ENCODE assay signal across 15 cellular contexts in genomic region chr5:91129748-91130147, GRCh38.
DNase-seq lines count a peak whose midpoint lies in the region; ATAC-seq and TF ChIP-seq lines count a peak whose summit lies in the region.
"Had no signal": no experiment of that assay in that cellular context is flagged by ENCODE, and none has a peak within 500 bp of the region (broad histone marks: within the 10 kb centered on the region; RNA-seq: fewer than 3 reads in every experiment).

No MANE protein-coding gene starts in this region.

- H3K4me1 ChIP-seq in SK-N-SH (ENCODE audit: control insufficient read depth in 1 of 2, insufficient read depth in 2 of 2, low read depth in 1 of 2, low read length in 1 of 2) = peaks cover 0 to 47% of the 10 kb centered on the region in 2 experiments; a peak in 3 of 4 replicates
- peaks cover 23 to 40% of the 10 kb centered on the region in 2 donors for H3K4me1 ChIP-seq in ascending aorta
- peaks cover 16% of the 10 kb centered on the region for H3K4me1 ChIP-seq in hepatocyte (ENCODE audit: insufficient read depth)
- H3K4me1 ChIP-seq: BLaER1, Caco-2 had no signal

- no peaks in the 10 kb centered on the region for H3F3A ChIP-seq in SK-N-SH (replicated peaks; ENCODE audit: insufficient read depth)

- POLR2A ChIA-PET in SK-N-SH (lab: Yijun Ruan, JAX) = no interaction called here

- no peaks in the 10 kb centered on the region for H3K36me3 ChIP-seq in SK-N-SH (replicated peaks in 1 of 2; ENCODE audit: control insufficient read depth in 1 of 2, insufficient read depth in 2 of 2, low read length in 1 of 2)
- H3K36me3 ChIP-seq in ascending aorta = no peaks in the 10 kb centered on the region
- no peaks in the 10 kb centered on the region for H3K36me3 ChIP-seq in hepatocyte (replicated peaks; ENCODE audit: insufficient read depth, low read depth)
- H3K36me3 ChIP-seq: BLaER1 had no signal

- no peak for TF ChIP-seq EP300 in SK-N-SH (IDR thresholded peaks at IDR 0.05; ENCODE audit: borderline replicate concordance in 1 of 2, low read depth in 1 of 2, low read length in 1 of 2)

- CTCF ChIA-PET in SK-N-SH (lab: Yijun Ruan, JAX) = interaction anchor here (0.9 to 1.2 kb wide), 2 partner anchors 13 to 198 kb away, joined by 3 read pairs; no protein-coding TSS in a partner anchor

- H3K9me2 ChIP-seq in SK-N-SH (no peaks in the 10 kb centered on the region), hepatocyte (replicated peaks; ENCODE audit: insufficient read depth) (no peaks in the 10 kb centered on the region)

- intact Hi-C loops in ascending aorta (cut with DNase I) = loop anchor here (2.0 kb wide), 1 partner anchor 13 kb away; no protein-coding TSS in a partner anchor

- peak overlapping the region; percentile 4; the same call in 1 of the 2 replicates for H3K4me2 ChIP-seq in SK-N-SH
- H3K4me2 ChIP-seq in hepatocyte = no peak overlapping the region
- H3K4me2 ChIP-seq: A549, BLaER1, GM23338 had no signal

- no peak for ATAC-seq in GM19467 (IDR thresholded peaks at IDR 0.05; ENCODE audit: unreplicated experiment)
- ATAC-seq: A549, GM12878, GM23338 had no signal

- H2AFZ ChIP-seq in SK-N-SH (ENCODE audit: low read depth) (no peak overlapping the region), hepatocyte (no peak overlapping the region)
- H2AFZ ChIP-seq: GM23338 had no signal

- TF ChIP-seq RAD21 in SK-N-SH (IDR thresholded peaks at IDR 0.05; ENCODE audit: low read length) = no peak

- H3K9ac ChIP-seq in SK-N-SH = no peak overlapping the region
- H3K9ac ChIP-seq: BLaER1 had no signal

- WGBS in SK-N-SH (ENCODE audit: low lambda C conversion rate) = 100% methylated on average over 1 of the region's 1 CpG
- WGBS in hepatocyte (ENCODE audit: low lambda C conversion rate, missing lambda C conversion rate) = 96% methylated on average over 1 of the region's 1 CpG

- H3K9me3 ChIP-seq in SK-N-SH = no peaks in the 10 kb centered on the region
- no peaks in the 10 kb centered on the region for H3K9me3 ChIP-seq in ascending aorta
- H3K9me3 ChIP-seq in hepatocyte (ENCODE audit: low read depth) = no peaks in the 10 kb centered on the region
- H3K9me3 ChIP-seq: A549, BLaER1, Caco-2 had no signal

- DNase-seq in SK-N-SH (no peak), ascending aorta (ENCODE audit: low spot score in 2 of 2) (no peak), hepatocyte (ENCODE audit: low spot score) (no peak), HUDEP-2 (lab: John Stamatoyannopoulos, UW; ENCODE audit: unreplicated experiment in 76 of 76) (no peak), NCI-H774 (lab: John Stamatoyannopoulos, UW) (no peak), NK-92 (lab: John Stamatoyannopoulos, UW; ENCODE audit: unreplicated experiment) (no peak)
- DNase-seq: Caco-2; CD8-positive, alpha-beta memory T cell; DMS53; H7 had no signal

- H3K4me3 ChIP-seq in SK-N-SH (ENCODE audit: low read depth in 2 of 2, low read length in 1 of 2) (no peak overlapping the region), ascending aorta (no peak overlapping the region), hepatocyte (no peak overlapping the region)
- H3K4me3 ChIP-seq: A549, BLaER1, GM12878, GM23338 had no signal

- H3K79me2 ChIP-seq in SK-N-SH (ENCODE audit: insufficient read depth) = no peaks in the 10 kb centered on the region
- no peaks in the 10 kb centered on the region for H3K79me2 ChIP-seq in hepatocyte

- H3K27me3 ChIP-seq in SK-N-SH (ENCODE audit: insufficient read depth) (no peaks in the 10 kb centered on the region), ascending aorta (no peaks in the 10 kb centered on the region), hepatocyte (no peaks in the 10 kb centered on the region)
- H3K27me3 ChIP-seq: BLaER1 had no signal

- H3K27ac ChIP-seq in SK-N-SH (ENCODE audit: low read depth in 2 of 2, low read length in 1 of 2) (peak overlapping the region; percentile 7 to 67; a peak in 2 of 4 replicates), ascending aorta (peak overlapping the region; percentile 8 to 29), hepatocyte (peak overlapping the region; percentile 8)
- H3K27ac ChIP-seq: A549, BLaER1 had no signal

- H4K20me1 ChIP-seq in SK-N-SH (ENCODE audit: insufficient read depth) (no peaks in the 10 kb centered on the region), hepatocyte (ENCODE audit: insufficient read depth, poor library complexity, severe bottlenecking) (no peaks in the 10 kb centered on the region)
- H4K20me1 ChIP-seq: BLaER1 had no signal

- no peak for TF ChIP-seq CTCF in SK-N-SH (IDR thresholded peaks at IDR 0.05)
- TF ChIP-seq CTCF in ascending aorta (IDR thresholded peaks at IDR 0.05) = no peak
- TF ChIP-seq CTCF in hepatocyte (IDR thresholded peaks at IDR 0.05; ENCODE audit: poor library complexity) = no peak

TF ChIP-seq in SK-N-SH, 30 proteins besides CTCF, POLR2A, EP300 and RAD21:
- TF ChIP-seq GATA2 (CRISPR knock-in tag; IDR thresholded peaks at IDR 0.05) (no peak), POLR2AphosphoS5 (IDR thresholded peaks at IDR 0.05; ENCODE audit: low read depth, low read length) (no peak), FOSL2 (IDR thresholded peaks at IDR 0.05; ENCODE audit: borderline replicate concordance, low read depth) (0 out of 2 replicates have a peak, but pooled peaks have one; percentile 17), TCF12 (IDR thresholded peaks at IDR 0.05) (peak; percentile 56)
- TF ChIP-seq, protein P1, sequence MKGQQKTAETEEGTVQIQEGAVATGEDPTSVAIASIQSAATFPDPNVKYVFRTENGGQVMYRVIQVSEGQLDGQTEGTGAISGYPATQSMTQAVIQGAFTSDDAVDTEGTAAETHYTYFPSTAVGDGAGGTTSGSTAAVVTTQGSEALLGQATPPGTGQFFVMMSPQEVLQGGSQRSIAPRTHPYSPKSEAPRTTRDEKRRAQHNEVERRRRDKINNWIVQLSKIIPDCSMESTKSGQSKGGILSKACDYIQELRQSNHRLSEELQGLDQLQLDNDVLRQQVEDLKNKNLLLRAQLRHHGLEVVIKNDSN (IDR thresholded peaks at IDR 0.05; ENCODE audit: borderline replicate concordance, low read depth) = no peak
- TF ChIP-seq, protein P2, sequence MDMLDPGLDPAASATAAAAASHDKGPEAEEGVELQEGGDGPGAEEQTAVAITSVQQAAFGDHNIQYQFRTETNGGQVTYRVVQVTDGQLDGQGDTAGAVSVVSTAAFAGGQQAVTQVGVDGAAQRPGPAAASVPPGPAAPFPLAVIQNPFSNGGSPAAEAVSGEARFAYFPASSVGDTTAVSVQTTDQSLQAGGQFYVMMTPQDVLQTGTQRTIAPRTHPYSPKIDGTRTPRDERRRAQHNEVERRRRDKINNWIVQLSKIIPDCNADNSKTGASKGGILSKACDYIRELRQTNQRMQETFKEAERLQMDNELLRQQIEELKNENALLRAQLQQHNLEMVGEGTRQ (IDR thresholded peaks at IDR 0.05; ENCODE audit: borderline replicate concordance, low read depth, low read length) = no peak
